In genomic region chr12:4160314-4161040, GRCh38 we compare ENCODE assay signal across 13 cellular contexts.
"Had no signal": no experiment of that assay in that cellular context is flagged by ENCODE, and none has a peak within 500 bp of the region (broad histone marks: within the 10 kb centered on the region; RNA-seq: fewer than 3 reads in every experiment).

No MANE protein-coding gene starts in this region.

- H3K27me3 ChIP-seq: brain microvascular endothelial cell, spleen, testis, upper lobe of right lung had no signal

- H3K4me3 ChIP-seq: spleen, testis, upper lobe of right lung had no signal

- ATAC-seq: effector memory CD8-positive, alpha-beta T cell; left ventricle myocardium superior; sciatic nerve; upper lobe of right lung had no signal

- H3K9me3 ChIP-seq: spleen, testis, upper lobe of right lung had no signal

- H3K4me3 Mint-ChIP-seq: effector memory CD8-positive, alpha-beta T cell had no signal

- H3K27me3 Mint-ChIP-seq: effector memory CD8-positive, alpha-beta T cell had no signal

- H3K27ac ChIP-seq: brain microvascular endothelial cell, spleen, testis, upper lobe of right lung, VCaP had no signal

- H3K9me3 Mint-ChIP-seq: effector memory CD8-positive, alpha-beta T cell had no signal

- H3K36me3 ChIP-seq: brain microvascular endothelial cell, spleen, upper lobe of right lung had no signal

- H3K27ac Mint-ChIP-seq: effector memory CD8-positive, alpha-beta T cell had no signal

- H3K4me1 ChIP-seq: testis, upper lobe of right lung had no signal

- DNase-seq: activated gamma-delta T cell treated with Interleukin-2 at 50 U/mL for 16 hours; brain microvascular endothelial cell; effector memory CD8-positive, alpha-beta T cell; left ventricle myocardium superior; mesenchymal stem cell; spleen; stimulated activated CD4-positive, alpha-beta T cell treated with anti-CD3 and anti-CD28 coated beads, Interleukin-1b, Interleukin-23, amount 100 ng/mL, for 48 hours; stimulated activated naive CD4-positive, alpha-beta T cell; T1000; testis; upper lobe of right lung had no signal
